20 cellular contexts compared by ENCODE assay signal in genomic region chr15:61743352-61743909, GRCh38.
"Had no signal": no experiment of that assay in that cellular context is flagged by ENCODE, and none has a peak within 500 bp of the region (broad histone marks: within the 10 kb centered on the region; RNA-seq: fewer than 3 reads in every experiment).

No MANE protein-coding gene starts in this region.

- H3K36me3 ChIP-seq: esophagus squamous epithelium, gastroesophageal sphincter, pancreas, right lobe of liver, spleen, tibial artery, upper lobe of left lung, vagina had no signal

- H3K4me3 ChIP-seq: esophagus squamous epithelium, gastroesophageal sphincter, pancreas, psoas muscle, right lobe of liver, spleen, tibial artery, upper lobe of left lung, vagina had no signal

- H3K4me1 ChIP-seq: gastroesophageal sphincter, pancreas, psoas muscle, right lobe of liver, spleen, tibial artery, upper lobe of left lung, vagina had no signal

- H3K4me3 Mint-ChIP-seq: dendritic cell treated with granulocyte-macrophage colony-stimulating factor and Interleukin-4, amounts not matched to agents 40 ng/mL and 50 ng/mL, for 4 days; effector memory CD8-positive, alpha-beta T cell; natural killer cell had no signal

- ATAC-seq: effector memory CD8-positive, alpha-beta T cell; gastroesophageal sphincter; natural killer cell; pancreas; psoas muscle; right lobe of liver had no signal

- DNase-seq: effector memory CD8-positive, alpha-beta T cell; esophagus squamous epithelium; foreskin fibroblast; glutamatergic neuron; natural killer cell; occipital lobe; pancreas; psoas muscle; retina; right lobe of liver; spleen; stimulated activated CD4-positive, alpha-beta T cell treated with anti-CD3 and anti-CD28 coated beads, Interleukin-15, amount 100 ng/mL, for 24 hours; stimulated activated CD4-positive, alpha-beta T cell treated with anti-CD3 and anti-CD28 coated beads, Interleukin-1b, Interleukin-23, amount 100 ng/mL, for 48 hours; stimulated activated CD4-positive, alpha-beta T cell treated with anti-CD3 and anti-CD28 coated beads, Interleukin-4, amount 100 ng/mL, for 4 hours; stimulated activated naive CD4-positive, alpha-beta T cell treated with Interleukin-2 at 50 U/mL for 16 hours; tibial artery; upper lobe of left lung had no signal

- H3K4me1 Mint-ChIP-seq: natural killer cell had no signal

- H3K36me3 Mint-ChIP-seq: natural killer cell had no signal

- H3K27ac ChIP-seq: esophagus squamous epithelium, gastroesophageal sphincter, pancreas, psoas muscle, right lobe of liver, spleen, tibial artery, upper lobe of left lung, vagina had no signal

- H3K9me3 Mint-ChIP-seq: dendritic cell treated with granulocyte-macrophage colony-stimulating factor and Interleukin-4, amounts not matched to agents 40 ng/mL and 50 ng/mL, for 4 days; effector memory CD8-positive, alpha-beta T cell; natural killer cell had no signal

- H3K9me3 ChIP-seq: esophagus squamous epithelium, gastroesophageal sphincter, pancreas, psoas muscle, right lobe of liver, spleen, tibial artery, upper lobe of left lung, vagina had no signal

- H3K27ac Mint-ChIP-seq: dendritic cell treated with granulocyte-macrophage colony-stimulating factor and Interleukin-4, amounts not matched to agents 40 ng/mL and 50 ng/mL, for 4 days; effector memory CD8-positive, alpha-beta T cell; natural killer cell had no signal

- H3K27me3 Mint-ChIP-seq: dendritic cell treated with granulocyte-macrophage colony-stimulating factor and Interleukin-4, amounts not matched to agents 40 ng/mL and 50 ng/mL, for 4 days had no signal

- H3K27me3 ChIP-seq: esophagus squamous epithelium, gastroesophageal sphincter, pancreas, right lobe of liver, spleen, tibial artery, upper lobe of left lung, vagina had no signal
